In the genomic region with DNA sequence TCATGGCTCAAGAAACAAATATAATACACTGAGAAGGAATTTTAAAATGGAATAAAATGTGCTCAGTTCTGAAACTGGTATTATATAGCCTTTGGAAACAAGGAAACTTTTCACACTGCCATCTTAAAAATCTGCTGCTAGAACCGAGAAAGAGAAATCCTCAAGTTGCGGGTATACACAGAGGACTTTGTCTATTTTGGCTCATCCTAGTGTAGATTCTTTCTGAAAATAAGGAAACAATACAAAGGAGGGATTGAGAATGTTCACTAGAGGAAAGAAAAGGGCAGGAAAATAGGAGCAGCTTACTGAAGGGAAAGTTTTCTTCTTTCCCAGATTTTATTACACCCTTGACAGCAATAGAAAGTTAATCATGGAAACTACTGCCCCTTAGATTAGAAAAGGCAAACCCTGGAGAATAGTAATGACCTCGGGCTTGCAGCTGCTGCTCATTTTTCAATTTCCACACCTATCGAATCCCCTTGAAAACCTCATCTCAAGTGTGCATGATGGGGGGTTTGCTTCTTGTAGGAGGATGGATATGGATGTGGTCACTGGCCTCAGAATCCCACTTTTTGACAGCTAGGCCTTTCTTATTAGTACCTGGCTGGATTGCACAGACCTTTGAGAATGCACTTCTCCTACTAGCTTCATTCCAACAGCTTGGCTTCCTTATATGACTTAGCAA, we compare ENCODE assay signal across 17 cellular contexts.
A peak's percentile ranks its signal among the peaks of the same experiment; 100 is the strongest.
DNase-seq lines count a peak whose midpoint lies in the region; ATAC-seq, FAIRE-seq and TF ChIP-seq lines count a peak whose summit lies in the region.
"Had no signal": no experiment of that assay in that cellular context is flagged by ENCODE, and none has a peak within 500 bp of the region (broad histone marks: within the 10 kb centered on the region; RNA-seq: fewer than 3 reads in every experiment).

No MANE protein-coding gene starts in this region.

- H3K27ac ChIP-seq in heart right ventricle (peak overlapping the region in 8 of 10 donors; percentile 12 to 76 (median 56)), lung (ENCODE audit: low read depth in 1 of 2, low read length in 1 of 2) (peak overlapping the region; percentile 5 to 22), sigmoid colon (peak overlapping the region; percentile 40 to 72 (median 68)), aorta (ENCODE audit: low read depth in 1 of 2, low read length in 2 of 2) (peak overlapping the region; percentile 7 to 93)
- H3K27ac ChIP-seq: C4-2B had no signal

- H3K36me3 ChIP-seq in heart right ventricle (peaks cover 0 to 27% (median 4%) of the 10 kb centered on the region in 9 donors), lung (ENCODE audit: control insufficient read depth in 2 of 2, insufficient read depth in 2 of 2, low read length in 2 of 2) (peaks cover 14 to 15% of the 10 kb centered on the region in 2 donors), sigmoid colon (peaks cover 0 to 21% (median 9%) of the 10 kb centered on the region in 4 donors), aorta (ENCODE audit: control insufficient read depth in 1 of 2, insufficient read depth in 2 of 2, low read length in 1 of 2) (peaks cover 0 to 5% of the 10 kb centered on the region in 2 donors)

- ATAC-seq in heart right ventricle (peak in 2 of 8 donors; percentile 24 to 26), left cardiac atrium (no peak), lung (ENCODE audit: insufficient read depth, low FRiP score) (no peak), aorta (ENCODE audit: low FRiP score) (no peak), GM19023 (IDR thresholded peaks at IDR 0.05; ENCODE audit: unreplicated experiment) (no peak)

- H3K9me3 ChIP-seq in heart right ventricle, result no peaks in the 10 kb centered on the region
- H3K9me3 ChIP-seq in lung (ENCODE audit: control insufficient read depth in 2 of 2, insufficient read depth in 1 of 2, low read length in 1 of 2), result no peaks in the 10 kb centered on the region
- no peaks in the 10 kb centered on the region for H3K9me3 ChIP-seq in sigmoid colon
- no peaks in the 10 kb centered on the region for H3K9me3 ChIP-seq in aorta (ENCODE audit: control insufficient read depth, low read length)

- no peak for TF ChIP-seq POLR2A in sigmoid colon (IDR thresholded peaks at IDR 0.05)
- no peak for TF ChIP-seq POLR2A in H54 (IDR thresholded peaks at IDR 0.05; ENCODE audit: low read depth, low read length)

- H3K27me3 ChIP-seq in heart right ventricle (no peaks in the 10 kb centered on the region), lung (ENCODE audit: control insufficient read depth, insufficient read depth) (no peaks in the 10 kb centered on the region), sigmoid colon (no peaks in the 10 kb centered on the region), aorta (ENCODE audit: control insufficient read depth in 1 of 2, insufficient read depth in 2 of 2, low read length in 1 of 2) (no peaks in the 10 kb centered on the region)

- no peak for TF ChIP-seq EP300 in sigmoid colon (IDR thresholded peaks at IDR 0.05)

- no peak overlapping the region for H3K4me3 ChIP-seq in heart right ventricle
- H3K4me3 ChIP-seq in lung, result no peak overlapping the region
- H3K4me3 ChIP-seq in sigmoid colon, result no peak overlapping the region
- H3K4me3 ChIP-seq in aorta (ENCODE audit: low read length in 2 of 2), result no peak overlapping the region

- H3K4me1 ChIP-seq in heart right ventricle (peaks cover 15 to 63% (median 48%) of the 10 kb centered on the region in 9 donors), lung (ENCODE audit: control insufficient read depth in 2 of 2, insufficient read depth in 2 of 2, low read length in 2 of 2) (peaks cover 0 to 32% of the 10 kb centered on the region in 2 donors), sigmoid colon (peaks cover 0 to 46% (median 36%) of the 10 kb centered on the region in 4 donors), aorta (ENCODE audit: control insufficient read depth in 1 of 2, insufficient read depth in 2 of 2, low read length in 2 of 2) (peaks cover 3 to 29% of the 10 kb centered on the region in 2 donors)

- WGBS in heart right ventricle, 2 donors, result 65 to 66% methylated on average over 4 of the region's 4 CpGs
- WGBS in lung, 2 donors, result 95 to 97% methylated on average over 4 of the region's 4 CpGs
- WGBS in sigmoid colon, 2 donors, result 90 to 93% methylated on average over 4 of the region's 4 CpGs
- 24 to 32% methylated on average over 4 of the region's 4 CpGs for WGBS in aorta, 2 donors

- no peak for DNase-seq in heart right ventricle
- DNase-seq in left cardiac atrium, result no peak
- no peak for DNase-seq in lung (ENCODE audit: low spot score)
- no peak for DNase-seq in sigmoid colon
- no peak for DNase-seq in aorta
- no peak for DNase-seq in H54 (ENCODE audit: insufficient read length, low spot score)
- no peak for DNase-seq in NCI-H774 (lab: John Stamatoyannopoulos, UW)
- DNase-seq: COR-L47, HCEC 1CT, Karpas-422, NCI-H1417 treated with DMSO at 0.1 percent for 48 hours, NCI-H2081, OCI-M1, RPMI8226 had no signal

- no peak for TF ChIP-seq CTCF in heart right ventricle (IDR thresholded peaks at IDR 0.05)
- TF ChIP-seq CTCF in lung (IDR thresholded peaks at IDR 0.05; ENCODE audit: control extremely low read depth, extremely low read depth), result no peak
- no peak for TF ChIP-seq CTCF in sigmoid colon (IDR thresholded peaks at IDR 0.05)

- FAIRE-seq in H54 (lab: Jason Lieb, UNC), result no peak
- FAIRE-seq: GM18507 had no signal

- intact Hi-C loops in heart right ventricle (cut with DNase I), result no loop called here
- intact Hi-C loops in left cardiac atrium (cut with DNase I), result no loop called here
- intact Hi-C loops in sigmoid colon (cut with DNase I), result no loop called here
- intact Hi-C loops in aorta (cut with DNase I), result no loop called here

Comparison
In these comparisons a context has a peak if more than half of its experiments do, and no peak if none do; other contexts are left out.
1. H3K27ac ChIP-seq: peak in every context shown above with its lines; median percentile 68 in sigmoid colon; 56 in heart right ventricle; 50 in aorta; 14 in lung.